In genomic region chr20:44159711-44160110, GRCh38 we compare ENCODE assay signal across 34 cellular contexts. TPM values are rescaled to one million over a fixed set of nuclear protein-coding genes. Genes with fewer than 3 reads are reported as not detected.
"Had no signal": no experiment of that assay in that cellular context is flagged by ENCODE, and none has a peak within 500 bp of the region (broad histone marks: within the 10 kb centered on the region; RNA-seq: fewer than 3 reads in every experiment).

No MANE protein-coding gene starts in this region.

- H3K4me3 ChIP-seq: cardiac muscle cell, MG63, PC-9 had no signal

- H3K36me3 ChIP-seq: MG63 had no signal

- H3K4me2 ChIP-seq: PC-9 had no signal

- DNase-seq: activated B cell treated with CpG ODN at 0.5 μM for 24 hours; activated CD4-positive, alpha-beta memory T cell treated with anti-CD3 and anti-CD28 coated beads, Interleukin-2, amount 10 ng/mL, durations not matched to agents 7 days and 5 days; activated CD4-positive, alpha-beta T cell treated with anti-CD3 and anti-CD28 coated beads for 1 hour; activated CD4-positive, alpha-beta T cell treated with anti-CD3 and anti-CD28 coated beads for 48 hours; activated CD8-positive, alpha-beta memory T cell treated with anti-CD3 and anti-CD28 coated beads for 24 hours; activated effector memory CD4-positive, alpha-beta T cell treated with anti-CD3 and anti-CD28 coated beads, Interleukin-2, amount 50 U/mL, for 16 hours; activated naive CD4-positive, alpha-beta T cell; activated naive CD4-positive, alpha-beta T cell treated with anti-CD3 and anti-CD28 coated beads, Interleukin-2, amount 50 U/mL, for 16 hours; activated naive CD8-positive, alpha-beta T cell treated with anti-CD3 and anti-CD28 coated beads for 36 hours; activated T-cell treated with anti-CD3 and anti-CD28 coated beads, Interleukin-2, amount 50 U/mL, for 1 hour; activated T-cell treated with anti-CD3 and anti-CD28 coated beads, Interleukin-2, amount 50 U/mL, for 72 hours; amniotic stem cell; Kasumi-1; KG1; MG63; NCI-H1092; NCI-H1436 treated with DMSO at 0.1 percent for 48 hours; NCI-H1694 treated with DMSO at 0.1 percent for 48 hours; NCI-H2029; NCI-H345; NCI-H524 treated with DMSO at 0.1 percent for 48 hours; NK-92 treated with Interleukin-12 subunit alpha and Interleukin-12 subunit beta, amount 100 ng/mL, for 24 hours; PC-9; SIG-M5; SW 1271; T-helper 1 cell; T-helper 2 cell; T-helper 9 cell had no signal

- ATAC-seq: activated T-cell treated with anti-CD3 and anti-CD28 coated beads, Interleukin-2, amount 50 U/mL, for 72 hours; activated T-helper 17 cell treated with anti-CD3 and anti-CD28 coated beads, Interleukin-2, amount 50 U/mL, for 72 hours; Right ventricle myocardium inferior had no signal

- H3K27ac ChIP-seq: PC-9, RWPE1, VCaP had no signal

- H3K27me3 ChIP-seq: cardiac muscle cell, MG63 had no signal

- H3K9me3 ChIP-seq: MG63 had no signal

- H2AFZ ChIP-seq: PC-9 had no signal

RNA-seq across cellular contexts. Expression of gene JPH2, which starts 27.3 kb away (rescaled TPM):
- total RNA-seq: activated B cell treated with CpG ODN at 0.5 μM for 24 hours, OCI-LY7 had no signal
